8 cellular contexts compared by ENCODE assay signal in genomic region chr1:59971464-59971911, GRCh38. TPM values are rescaled to one million over a fixed set of nuclear protein-coding genes. Genes with fewer than 3 reads are reported as not detected.
A peak's percentile ranks its signal among the peaks of the same experiment; 100 is the strongest.
DNase-seq lines count a peak whose midpoint lies in the region; ATAC-seq and TF ChIP-seq lines count a peak whose summit lies in the region.

No MANE protein-coding gene starts in this region.

- DNase-seq in DMS153 (lab: John Stamatoyannopoulos, UW) (peak; percentile 35), MV-4-11 (lab: John Stamatoyannopoulos, UW) (peak; percentile 40), SK-N-MC (ENCODE audit: low read depth, low spot score) (no peak), astrocyte of the cerebellum (ENCODE audit: low read depth) (no peak), hippocampal formation (lab: John Stamatoyannopoulos, UW) (peak; percentile 66 to 69), sciatic nerve (ENCODE audit: low spot score) (peak; percentile 85)

- H3K9me3 ChIP-seq in SK-N-MC (ENCODE audit: low read depth, low read length), result no peaks in the 10 kb centered on the region

- peak overlapping the region; percentile 59 for H3K4me3 ChIP-seq in SK-N-MC
- H3K4me3 ChIP-seq in astrocyte of the cerebellum (ENCODE audit: low read depth, low read length), result no peak overlapping the region

- H3K27ac ChIP-seq in SK-N-MC, result no peak overlapping the region

- H3K36me3 ChIP-seq in SK-N-MC (ENCODE audit: insufficient read depth, low read length), result no peaks in the 10 kb centered on the region

- H3K9ac ChIP-seq in SK-N-MC (ENCODE audit: insufficient read length), result peak overlapping the region; percentile 39

- in situ Hi-C loops in astrocyte of the cerebellum (cut with HindIII; ENCODE audit: low sequenced_read_pairs), result no loop called here

- ATAC-seq in GM21825 (IDR thresholded peaks at IDR 0.05; ENCODE audit: unreplicated experiment) (peak; percentile 82), sciatic nerve (peak; percentile 93), HG02970 (IDR thresholded peaks at IDR 0.05; ENCODE audit: low FRiP score, unreplicated experiment) (no peak)

- intact Hi-C loops in sciatic nerve (cut with DNase I), result no loop called here

- peak; percentile 87 for TF ChIP-seq CTCF in astrocyte of the cerebellum (IDR thresholded peaks at IDR 0.05; ENCODE audit: low read depth, low read length, missing control alignments)

RNA-seq across cellular contexts. Expression of gene CYP2J2, which starts 44.9 kb away (rescaled TPM):
- 21.6 TPM for total RNA-seq in sciatic nerve

Comparison
In these comparisons a context has a peak if more than half of its experiments do, and no peak if none do; other contexts are left out.
1. DNase-seq: peak in DMS153 (single experiment), MV-4-11 (single experiment), hippocampal formation (2 of 2) and sciatic nerve (single experiment); none in SK-N-MC (single experiment) and astrocyte of the cerebellum (single experiment).